ENCODE assay signal across 38 cellular contexts in the genomic region with DNA sequence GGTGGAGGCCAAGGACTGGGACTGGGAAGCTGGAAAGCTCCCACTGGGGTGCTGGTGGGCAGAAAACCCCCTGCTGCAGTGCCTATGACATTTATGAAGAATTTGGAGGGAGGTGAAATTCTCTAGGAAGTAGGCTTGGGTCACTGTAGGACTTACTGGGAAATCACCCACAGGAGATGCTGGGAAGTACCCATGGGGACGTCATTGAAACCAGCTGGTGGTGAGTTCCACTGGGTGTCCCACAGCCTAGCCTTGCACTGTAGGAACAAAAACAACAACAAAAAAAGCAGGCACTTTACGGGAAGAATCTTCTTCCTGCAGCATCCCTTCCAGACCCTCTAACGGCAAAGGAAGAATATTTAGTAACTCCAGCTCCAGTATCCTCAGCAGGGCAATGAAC. TPM values are rescaled to one million over a fixed set of nuclear protein-coding genes. Genes with fewer than 3 reads are reported as not detected.
"Had no signal": no experiment of that assay in that cellular context is flagged by ENCODE, and none has a peak within 500 bp of the region (broad histone marks: within the 10 kb centered on the region; RNA-seq: fewer than 3 reads in every experiment).

No MANE protein-coding gene starts in this region.

- DNase-seq: Karpas-422, Kasumi-1, MG63, MM.1S, MV-4-11, NCI-H1048, NCI-H1092, NCI-H1092 treated with DMSO at 0.1 percent for 48 hours, NCI-H1105, NCI-H1105 treated with DMSO at 0.1 percent for 48 hours, NCI-H1417, NCI-H1417 treated with DMSO at 0.1 percent for 48 hours, NCI-H1436, NCI-H1436 treated with DMSO at 0.1 percent for 48 hours, NCI-H146, NCI-H1694, NCI-H1694 treated with DMSO at 0.1 percent for 48 hours, NCI-H187, NCI-H187 treated with DMSO at 0.1 percent for 48 hours, NCI-H1930, NCI-H2029, NCI-H2029 treated with DMSO at 0.1 percent for 48 hours, NCI-H2081, NCI-H2081 treated with DMSO at 0.1 percent for 48 hours, NCI-H2107, NCI-H2171, NCI-H2171 treated with DMSO at 0.1 percent for 48 hours, NCI-H2227 treated with DMSO at 0.1 percent for 48 hours, NCI-H226, NCI-H345, NCI-H446, NCI-H446 treated with DMSO at 0.1 percent for 48 hours, NCI-H510A, NCI-H510A treated with DMSO at 0.1 percent for 48 hours, NCI-H524 had no signal

- H3K4me3 ChIP-seq: MG63 had no signal

- H3K27me3 ChIP-seq: MG63 had no signal

- H3K9me3 ChIP-seq: MG63 had no signal

- H3K36me3 ChIP-seq: MG63 had no signal

RNA-seq across cellular contexts. Expression of gene VIP, which starts 26.2 kb away (rescaled TPM):
- total RNA-seq: M059J, MCF 10A, NCI-H460 had no signal
